ENCODE assay signal across 2 cellular contexts in the genomic region with DNA sequence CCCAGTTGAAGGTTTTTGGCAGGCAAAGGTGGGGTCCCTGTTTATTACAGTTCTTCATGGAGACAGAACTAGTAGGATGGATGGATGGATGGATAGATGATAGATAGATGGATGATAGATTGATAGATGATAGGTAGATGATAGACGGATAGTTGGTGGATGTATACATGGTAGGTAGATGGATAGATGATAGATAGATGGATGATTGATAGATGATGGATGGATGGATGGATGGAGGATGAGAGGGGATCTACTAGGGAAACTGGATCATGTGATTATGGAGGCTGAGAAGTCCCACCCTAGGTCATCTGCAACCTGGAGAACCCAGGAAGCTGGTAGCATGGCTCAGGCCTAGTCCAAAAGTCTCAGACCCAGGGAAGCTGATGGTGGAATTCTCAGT.
TF ChIP-seq lines count a peak whose summit lies in the region.

No MANE protein-coding gene starts in this region.

TF ChIP-seq in HepG2, 621 proteins besides CTCF, POLR2A, EP300 and RAD21:
- TF ChIP-seq PLRG1 (conservative IDR thresholded peaks at IDR 0.05) (peak; percentile 78; the same call in 1 of the 2 replicates), FOXK2 (IDR thresholded peaks at IDR 0.05) (peak; percentile 33; the same call in 1 of the 2 replicates), TRIM22 (IDR thresholded peaks at IDR 0.05) (0 out of 2 replicates have a peak, but pooled peaks have one; percentile 80)
- TF ChIP-seq, protein P1, sequence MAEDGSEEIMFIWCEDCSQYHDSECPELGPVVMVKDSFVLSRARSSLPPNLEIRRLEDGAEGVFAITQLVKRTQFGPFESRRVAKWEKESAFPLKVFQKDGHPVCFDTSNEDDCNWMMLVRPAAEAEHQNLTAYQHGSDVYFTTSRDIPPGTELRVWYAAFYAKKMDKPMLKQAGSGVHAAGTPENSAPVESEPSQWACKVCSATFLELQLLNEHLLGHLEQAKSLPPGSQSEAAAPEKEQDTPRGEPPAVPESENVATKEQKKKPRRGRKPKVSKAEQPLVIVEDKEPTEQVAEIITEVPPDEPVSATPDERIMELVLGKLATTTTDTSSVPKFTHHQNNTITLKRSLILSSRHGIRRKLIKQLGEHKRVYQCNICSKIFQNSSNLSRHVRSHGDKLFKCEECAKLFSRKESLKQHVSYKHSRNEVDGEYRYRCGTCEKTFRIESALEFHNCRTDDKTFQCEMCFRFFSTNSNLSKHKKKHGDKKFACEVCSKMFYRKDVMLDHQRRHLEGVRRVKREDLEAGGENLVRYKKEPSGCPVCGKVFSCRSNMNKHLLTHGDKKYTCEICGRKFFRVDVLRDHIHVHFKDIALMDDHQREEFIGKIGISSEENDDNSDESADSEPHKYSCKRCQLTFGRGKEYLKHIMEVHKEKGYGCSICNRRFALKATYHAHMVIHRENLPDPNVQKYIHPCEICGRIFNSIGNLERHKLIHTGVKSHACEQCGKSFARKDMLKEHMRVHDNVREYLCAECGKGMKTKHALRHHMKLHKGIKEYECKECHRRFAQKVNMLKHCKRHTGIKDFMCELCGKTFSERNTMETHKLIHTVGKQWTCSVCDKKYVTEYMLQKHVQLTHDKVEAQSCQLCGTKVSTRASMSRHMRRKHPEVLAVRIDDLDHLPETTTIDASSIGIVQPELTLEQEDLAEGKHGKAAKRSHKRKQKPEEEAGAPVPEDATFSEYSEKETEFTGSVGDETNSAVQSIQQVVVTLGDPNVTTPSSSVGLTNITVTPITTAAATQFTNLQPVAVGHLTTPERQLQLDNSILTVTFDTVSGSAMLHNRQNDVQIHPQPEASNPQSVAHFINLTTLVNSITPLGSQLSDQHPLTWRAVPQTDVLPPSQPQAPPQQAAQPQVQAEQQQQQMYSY (CRISPR knock-in tag; IDR thresholded peaks at IDR 0.05), result no peak

TF ChIP-seq in H1, 55 proteins besides CTCF, POLR2A, EP300 and RAD21:
- TF ChIP-seq ATF3 (IDR thresholded peaks at IDR 0.05; ENCODE audit: insufficient read depth, low read depth, low read length) (no peak), CBX5 (IDR thresholded peaks at IDR 0.05; ENCODE audit: low read depth, low read length) (no peak), EZH2 (IDR thresholded peaks at IDR 0.05; ENCODE audit: low read depth, low read length, severe bottlenecking) (no peak), MAFK (IDR thresholded peaks at IDR 0.05; ENCODE audit: low read depth, low read length) (no peak), SUZ12 (IDR thresholded peaks at IDR 0.05; ENCODE audit: low read length) (no peak), GTF2F1 (IDR thresholded peaks at IDR 0.05; ENCODE audit: borderline replicate concordance, low read depth, low read length) (no peak), PHF8 (conservative IDR thresholded peaks at IDR 0.05; ENCODE audit: low read depth, low read length) (no peak), POU5F1 (IDR thresholded peaks at IDR 0.05; ENCODE audit: low read depth, low read length) (no peak), RFX5 (IDR thresholded peaks at IDR 0.05; ENCODE audit: borderline replicate concordance, low read depth, low read length) (no peak), SIN3A (conservative IDR thresholded peaks at IDR 0.05 in 1 of 2, IDR thresholded peaks at IDR 0.05 in 1 of 2; ENCODE audit: low read depth in 1 of 2, low read length in 2 of 2) (no peak), SP1 (IDR thresholded peaks at IDR 0.05; ENCODE audit: low read depth, low read length) (no peak), EGR1 (IDR thresholded peaks at IDR 0.05; ENCODE audit: borderline replicate concordance, low read depth, low read length) (no peak)
TF ChIP-seq in H1: peak in this region for 0.
